ENCODE assay signal across 9 cellular contexts in genomic region chr5:94433393-94434149, GRCh38.
DNase-seq lines count a peak whose midpoint lies in the region; ATAC-seq and TF ChIP-seq lines count a peak whose summit lies in the region.
"Had no signal": no experiment of that assay in that cellular context is flagged by ENCODE, and none has a peak within 500 bp of the region (broad histone marks: within the 10 kb centered on the region; RNA-seq: fewer than 3 reads in every experiment).

No MANE protein-coding gene starts in this region.

- H3K27ac ChIP-seq in lower lobe of right lung, result peak overlapping the region; percentile 34

- H3K27me3 Mint-ChIP-seq in T-helper 17 cell, result no peaks in the 10 kb centered on the region
- H3K27me3 Mint-ChIP-seq: activated naive CD8-positive, alpha-beta T cell had no signal

- DNase-seq in AG20443 (ENCODE audit: low spot score) (peak; percentile 65), LoVo (ENCODE audit: low spot score) (peak; percentile 49), choroid plexus epithelial cell (ENCODE audit: low read depth) (peak; percentile 97), lower lobe of right lung (no peak), T-helper 17 cell (no peak), NCI-H2081 treated with DMSO at 0.1 percent for 48 hours (lab: John Stamatoyannopoulos, UW) (no peak)
- DNase-seq in activated naive CD4-positive, alpha-beta T cell (lab: John Stamatoyannopoulos, UW), result no peak

- no peaks in the 10 kb centered on the region for H3K9me3 ChIP-seq in lower lobe of right lung
- H3K9me3 ChIP-seq in T-helper 17 cell (ENCODE audit: control insufficient read depth, low read length, poor library complexity, severe bottlenecking), result no peaks in the 10 kb centered on the region

- intact Hi-C loops in lower lobe of right lung (cut with DNase I), result no loop called here

- no peaks in the 10 kb centered on the region for H3K36me3 ChIP-seq in lower lobe of right lung

- peaks cover 6% of the 10 kb centered on the region for H3K4me1 ChIP-seq in lower lobe of right lung

- no peaks in the 10 kb centered on the region for H3K4me1 Mint-ChIP-seq in T-helper 17 cell

- no peak overlapping the region for H3K27ac Mint-ChIP-seq in T-helper 17 cell
- H3K27ac Mint-ChIP-seq: activated naive CD8-positive, alpha-beta T cell had no signal

- no peak overlapping the region for H3K4me3 Mint-ChIP-seq in T-helper 17 cell
- H3K4me3 Mint-ChIP-seq: activated naive CD8-positive, alpha-beta T cell had no signal

- TF ChIP-seq CTCF in choroid plexus epithelial cell (conservative IDR thresholded peaks at IDR 0.05; ENCODE audit: low read depth, low read length) (no peak), lower lobe of right lung (IDR thresholded peaks at IDR 0.05) (no peak)

- ATAC-seq in lower lobe of right lung (peak; percentile 82 to 86), T-helper 17 cell (no peak), GM21737 (IDR thresholded peaks at IDR 0.05; ENCODE audit: unreplicated experiment) (no peak)

- H3K36me3 Mint-ChIP-seq in T-helper 17 cell (ENCODE audit: low read depth), result no peaks in the 10 kb centered on the region

- H3K4me3 ChIP-seq in choroid plexus epithelial cell (ENCODE audit: low read depth, low read length) (no peak overlapping the region), lower lobe of right lung (no peak overlapping the region)

- no peaks in the 10 kb centered on the region for H3K27me3 ChIP-seq in lower lobe of right lung (ENCODE audit: low read depth)

Comparison
In these comparisons a context has a peak if more than half of its experiments do, and no peak if none do; other contexts are left out.
1. DNase-seq: peak in AG20443 (single experiment), LoVo (single experiment) and choroid plexus epithelial cell (single experiment); none in lower lobe of right lung (single experiment), T-helper 17 cell (0 of 3), NCI-H2081 treated with DMSO at 0.1 percent for 48 hours (single experiment) and activated naive CD4-positive, alpha-beta T cell (0 of 4).
2. ATAC-seq: peak in lower lobe of right lung (2 of 2); none in T-helper 17 cell (single experiment) and GM21737 (single experiment).